In the genomic region with DNA sequence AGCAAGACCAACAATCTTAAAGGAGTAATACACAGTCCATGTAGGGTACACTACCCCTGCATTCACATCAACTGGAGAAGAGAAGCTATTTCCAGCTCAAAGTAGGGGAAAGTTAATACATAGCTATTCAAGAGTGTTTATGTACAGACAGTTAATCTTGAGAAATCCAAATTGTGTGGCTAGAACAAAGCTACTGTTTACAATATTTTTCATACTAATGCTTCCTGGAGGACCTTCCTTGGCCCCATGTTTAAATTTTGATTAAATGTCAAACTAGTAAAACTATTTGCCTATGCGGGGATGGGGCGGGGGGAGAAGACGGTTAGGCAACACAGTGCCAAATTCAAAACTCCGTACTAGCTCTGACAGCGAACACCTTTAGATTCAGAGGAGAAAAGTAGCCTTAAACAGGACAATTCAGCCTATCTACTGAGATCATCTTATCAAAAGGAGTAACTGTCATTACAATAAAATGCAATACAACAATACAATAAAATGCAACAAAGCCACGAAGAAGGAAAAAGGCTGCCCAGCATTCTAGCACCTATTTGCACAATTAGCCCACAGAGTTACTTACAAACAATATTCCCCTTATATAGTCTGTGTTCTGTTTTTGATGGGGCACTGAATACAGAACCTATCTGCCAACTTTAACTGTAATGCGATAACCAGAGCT, we compare ENCODE assay signal across 9 cellular contexts. TPM values are rescaled to one million over a fixed set of nuclear protein-coding genes. Genes with fewer than 3 reads are reported as not detected.
DNase-seq lines count a peak whose midpoint lies in the region; FAIRE-seq and TF ChIP-seq lines count a peak whose summit lies in the region.
"Had no signal": no experiment of that assay in that cellular context is flagged by ENCODE, and none has a peak within 500 bp of the region (broad histone marks: within the 10 kb centered on the region; RNA-seq: fewer than 3 reads in every experiment).

No MANE protein-coding gene starts in this region.

- peak in 1 of 2 experiments; percentile 60 for DNase-seq in PC-9
- peak; percentile 11 for DNase-seq in chondrocyte (ENCODE audit: low spot score)
- no peak for DNase-seq in SW480 (ENCODE audit: low spot score)
- DNase-seq in RPMI8226: no peak
- no peak for DNase-seq in H54 (ENCODE audit: insufficient read length, low spot score)
- no peak for DNase-seq in putamen (ENCODE audit: low spot score)
- DNase-seq: effector CD4-positive, alpha-beta T cell had no signal

- H3K27ac Mint-ChIP-seq in chondrocyte (ENCODE audit: unreplicated experiment) (peak overlapping the region; percentile 80), nephron (peak overlapping the region; percentile 21 to 69 (median 56))

- H3K4me1 ChIP-seq in BLaER1: peaks cover 71% of the 10 kb centered on the region
- peaks cover 43% of the 10 kb centered on the region for H3K4me1 ChIP-seq in PC-9 (replicated peaks; ENCODE audit: insufficient read depth)

- H3K27me3 ChIP-seq in BLaER1 (no peaks in the 10 kb centered on the region), PC-9 (ENCODE audit: insufficient read depth, low read depth) (no peaks in the 10 kb centered on the region)

- H3K27ac ChIP-seq in BLaER1: 0 out of 2 replicates have a peak overlapping the region, but pooled peaks have one; percentile 10
- peak overlapping the region; percentile 41 for H3K27ac ChIP-seq in PC-9

- H3K36me3 ChIP-seq in BLaER1 (peaks cover 39% of the 10 kb centered on the region), PC-9 (ENCODE audit: low read depth) (peaks cover 9% of the 10 kb centered on the region; the same call in 1 of the 2 replicates)

- no peak overlapping the region for H3K9ac ChIP-seq in BLaER1

- peaks cover 33% of the 10 kb centered on the region for H3K9me3 ChIP-seq in BLaER1
- H3K9me3 ChIP-seq in PC-9 (ENCODE audit: insufficient read depth, low read depth): no peaks in the 10 kb centered on the region

- H3K79me2 ChIP-seq in PC-9 (ENCODE audit: low read depth): peaks cover 99% of the 10 kb centered on the region

- H3K4me3 Mint-ChIP-seq in chondrocyte (ENCODE audit: unreplicated experiment) (no peak overlapping the region), nephron (no peak overlapping the region)

- H3K4me1 Mint-ChIP-seq in chondrocyte (ENCODE audit: low read depth) (peaks cover 60% of the 10 kb centered on the region), nephron (peaks cover 40% of the 10 kb centered on the region)

- POLR2A ChIA-PET in PC-9 (lab: Charles Lee; ENCODE audit: unreplicated experiment): interaction anchor here (0.7 kb wide), 1 partner anchor 39 kb away, joined by 3 read pairs; no protein-coding TSS in a partner anchor

- no peak for FAIRE-seq in H54 (lab: Jason Lieb, UNC)

- no peak for TF ChIP-seq POLR2A in H54 (IDR thresholded peaks at IDR 0.05; ENCODE audit: low read depth, low read length)

- H3K9me3 Mint-ChIP-seq in chondrocyte (ENCODE audit: low read depth) (peaks cover 2% of the 10 kb centered on the region), nephron (peaks cover 18% of the 10 kb centered on the region)

- CTCF ChIA-PET in PC-9 (lab: Charles Lee): interaction anchor here (0.5 kb wide), 1 partner anchor 70 kb away, joined by 6 read pairs; no protein-coding TSS in a partner anchor

- H3K4me2 ChIP-seq in BLaER1: peak overlapping the region; percentile 69
- peak overlapping the region; percentile 11; the same call in 1 of the 2 replicates for H3K4me2 ChIP-seq in PC-9

- H2AFZ ChIP-seq in PC-9: no peak overlapping the region

- no peaks in the 10 kb centered on the region for H3K9me2 ChIP-seq in PC-9 (ENCODE audit: insufficient read depth)

- BruUV-seq in PC-9 (replicated peaks; lab: Mats Ljungman, UMichigan): no TSS peak

- H3K36me3 Mint-ChIP-seq in chondrocyte (ENCODE audit: low read depth) (peaks cover 2% of the 10 kb centered on the region), nephron (ENCODE audit: low read depth) (peaks cover 37% of the 10 kb centered on the region)

- intact Hi-C loops in PC-9 (cut with micrococcal nuclease; ENCODE audit: unreplicated experiment): no loop called here

- H3K27me3 Mint-ChIP-seq in chondrocyte (ENCODE audit: low read depth) (no peaks in the 10 kb centered on the region), nephron (ENCODE audit: low read depth) (no peaks in the 10 kb centered on the region)

- H3K4me3 ChIP-seq in BLaER1: no peak overlapping the region
- H3K4me3 ChIP-seq in PC-9: no peak overlapping the region

- peaks cover 63% of the 10 kb centered on the region for H3F3A ChIP-seq in PC-9 (ENCODE audit: insufficient read depth, low read depth)

- H4K20me1 ChIP-seq in BLaER1: peaks cover 100% of the 10 kb centered on the region
- H4K20me1 ChIP-seq in PC-9 (ENCODE audit: insufficient read depth): peaks cover 98% of the 10 kb centered on the region

- no peak for TF ChIP-seq CTCF in PC-9 (conservative IDR thresholded peaks at IDR 0.05)
- TF ChIP-seq CTCF in chondrocyte (IDR thresholded peaks at IDR 0.05): no peak
- TF ChIP-seq CTCF in nephron (IDR thresholded peaks at IDR 0.05; ENCODE audit: unreplicated experiment in 3 of 3): no peak

RNA-seq across cellular contexts. Expression of gene BRD4, which starts 29.1 kb away (rescaled TPM):
- 109 and 138 TPM in 2 replicates for total RNA-seq in PC-9 (2021)
- total RNA-seq in chondrocyte: 83.8 to 108 TPM (median 104 TPM) in 3 replicates
